In genomic region chr10:36608251-36608650, GRCh38 we compare ENCODE assay signal across 18 cellular contexts.
DNase-seq lines count a peak whose midpoint lies in the region; ATAC-seq and FAIRE-seq lines count a peak whose summit lies in the region.
"Had no signal": no experiment of that assay in that cellular context is flagged by ENCODE, and none has a peak within 500 bp of the region (broad histone marks: within the 10 kb centered on the region; RNA-seq: fewer than 3 reads in every experiment).

No MANE protein-coding gene starts in this region.

- peaks cover 28% of the 10 kb centered on the region for H3K4me1 ChIP-seq in ACC112 (ENCODE audit: control insufficient read depth, insufficient read depth, low read length, unreplicated experiment)
- H3K4me1 ChIP-seq: vagina had no signal

- peak overlapping the region; percentile 29; the same call in 1 of the 2 replicates for H3K4me3 ChIP-seq in ACC112 (ENCODE audit: low read depth, low read length)
- H3K4me3 ChIP-seq: hepatocyte, vagina had no signal

- FAIRE-seq in HTR-8/SVneo (lab: Jason Lieb, UNC), result no peak

- H3K36me3 ChIP-seq in ACC112 (ENCODE audit: insufficient read depth, low read length), result no peaks in the 10 kb centered on the region
- H3K36me3 ChIP-seq: vagina had no signal

- H3K27me3 ChIP-seq in ACC112 (ENCODE audit: insufficient read depth, low read length), result no peaks in the 10 kb centered on the region
- H3K27me3 ChIP-seq: hepatocyte, vagina had no signal

- ATAC-seq in HG02588 (IDR thresholded peaks at IDR 0.05; ENCODE audit: unreplicated experiment), result no peak
- ATAC-seq: activated CD4-positive, CD25-positive, alpha-beta regulatory T cell treated with anti-CD3 and anti-CD28 coated beads, Interleukin-2, amount 50 U/mL, for 24 hours had no signal

- DNase-seq in HTR-8/SVneo (ENCODE audit: insufficient read length, low spot score) (peak; percentile 26), astrocyte of the hippocampus (ENCODE audit: low read depth, low spot score) (peak; percentile 62), iris pigment epithelial cell (ENCODE audit: low read depth) (peak; percentile 76), germinal center (ENCODE audit: low spot score) (no peak), middle frontal gyrus (ENCODE audit: extremely low spot score, low spot score) (no peak)
- DNase-seq in stimulated activated CD4-positive, alpha-beta T cell treated with anti-CD3 and anti-CD28 coated beads, Interleukin-2, amount 100 ng/mL, for 24 hours, result no peak
- DNase-seq: activated effector memory CD4-positive, alpha-beta T cell treated with anti-CD3 and anti-CD28 coated beads, Interleukin-2, amount 50 U/mL, for 16 hours; DND-41; erythroblast; MV-4-11; NCI-H2029; NCI-H510A treated with DMSO at 0.1 percent for 48 hours; SIG-M5 had no signal

- peak overlapping the region; percentile 32 for H2AFZ ChIP-seq in ACC112 (ENCODE audit: low read length, unreplicated experiment)
- H2AFZ ChIP-seq: hepatocyte had no signal

- H3K27ac ChIP-seq in ACC112 (ENCODE audit: low read depth, low read length), result peak overlapping the region; percentile 65
- H3K27ac ChIP-seq: hepatocyte, vagina had no signal

- no peaks in the 10 kb centered on the region for H3K79me2 ChIP-seq in ACC112 (ENCODE audit: control insufficient read depth, insufficient read depth, low read length, unreplicated experiment)
- H3K79me2 ChIP-seq: hepatocyte had no signal

Comparison
In these comparisons a context has a peak if more than half of its experiments do, and no peak if none do; other contexts are left out.
1. DNase-seq: peak in HTR-8/SVneo (single experiment), astrocyte of the hippocampus (single experiment) and iris pigment epithelial cell (single experiment); none in germinal center (single experiment), middle frontal gyrus (single experiment) and stimulated activated CD4-positive, alpha-beta T cell treated with anti-CD3 and anti-CD28 coated beads, Interleukin-2, amount 100 ng/mL, for 24 hours (0 of 2).